Comparison of ENCODE assay signal across 30 cellular contexts in genomic region chr3:24956613-24957012, GRCh38.
"Had no signal": no experiment of that assay in that cellular context is flagged by ENCODE, and none has a peak within 500 bp of the region (broad histone marks: within the 10 kb centered on the region; RNA-seq: fewer than 3 reads in every experiment).

No MANE protein-coding gene starts in this region.

- H3K4me3 ChIP-seq: left ventricle myocardium inferior, lower lobe of right lung, neural progenitor cell, psoas muscle, sigmoid colon, spleen, suprapubic skin, thoracic aorta, tibial artery, upper lobe of right lung, uterus had no signal

- FAIRE-seq: islet of Langerhans, kidney, small intestine had no signal

- DNase-seq: head of caudate nucleus; hypothalamus; immature natural killer cell; kidney; left colon; left ventricle myocardium inferior; lower lobe of right lung; mammary epithelial cell; mesenchymal stem cell; naive B cell; natural killer cell; nephron progenitor cell; occipital lobe; psoas muscle; sigmoid colon; small intestine; spleen; stimulated activated CD4-positive, alpha-beta T cell treated with anti-CD3 and anti-CD28 coated beads, Interleukin-4, amount 100 ng/mL, for 24 hours; stimulated activated naive CD4-positive, alpha-beta T cell; tibial artery; trophoblast cell; upper lobe of right lung; uterus had no signal

- H3K27me3 ChIP-seq: neutrophil, sigmoid colon, spleen, suprapubic skin, tibial artery, upper lobe of right lung, uterus had no signal

- H3K9ac ChIP-seq: neural progenitor cell, parathyroid adenoma had no signal

- H3K4me1 ChIP-seq: lower lobe of right lung, parathyroid adenoma, psoas muscle, sigmoid colon, spleen, suprapubic skin, tibial artery, upper lobe of right lung, uterus had no signal

- H3K79me2 ChIP-seq: parathyroid adenoma had no signal

- H3K9me3 ChIP-seq: lower lobe of right lung, neutrophil, psoas muscle, sigmoid colon, suprapubic skin, thoracic aorta, upper lobe of right lung, uterus had no signal

- ATAC-seq: left colon; lower lobe of right lung; natural killer cell; stimulated activated effector memory CD8-positive, alpha-beta T cell treated with anti-CD3 and anti-CD28 coated beads, Interleukin-12 subunit alpha, Interleukin-12 subunit beta, amount 100 ng/mL, for 72 hours; upper lobe of right lung had no signal

- H2AFZ ChIP-seq: neural progenitor cell, parathyroid adenoma had no signal

- H3K36me3 ChIP-seq: left ventricle myocardium inferior, lower lobe of right lung, neural progenitor cell, neutrophil, sigmoid colon, spleen, suprapubic skin, thoracic aorta, tibial artery, upper lobe of right lung, uterus had no signal

- H3K27ac ChIP-seq: left ventricle myocardium inferior, lower lobe of right lung, neural progenitor cell, neutrophil, parathyroid adenoma, psoas muscle, sigmoid colon, spleen, suprapubic skin, thoracic aorta, tibial artery, upper lobe of right lung, uterus had no signal

- H3K4me2 ChIP-seq: neural progenitor cell had no signal
